In genomic region chr5:60822285-60822556, GRCh38 we compare ENCODE assay signal across 27 cellular contexts. TPM values are rescaled to one million over a fixed set of nuclear protein-coding genes. Genes with fewer than 3 reads are reported as not detected.
DNase-seq lines count a peak whose midpoint lies in the region; ATAC-seq, FAIRE-seq and TF ChIP-seq lines count a peak whose summit lies in the region.
"Had no signal": no experiment of that assay in that cellular context is flagged by ENCODE, and none has a peak within 500 bp of the region (broad histone marks: within the 10 kb centered on the region; RNA-seq: fewer than 3 reads in every experiment).

No MANE protein-coding gene starts in this region.

- 0% methylated on average over 2 of the region's 2 CpGs for WGBS in GM12878 (ENCODE audit: insufficient coverage, insufficient replicate concordance, low lambda C conversion rate, missing lambda C conversion rate)

- H3K4me1 ChIP-seq in GM12878 (ENCODE audit: control insufficient read depth, insufficient read depth, low read length), result peaks cover 46% of the 10 kb centered on the region
- H3K4me1 ChIP-seq: lower lobe of right lung, SJCRH30, stomach had no signal

- TF ChIP-seq POLR2A in GM12878 (IDR thresholded peaks at IDR 0.05; ENCODE audit: low read depth, low read length), result no peak

- RAD21 ChIA-PET in GM12878 (lab: Charles Lee; ENCODE audit: unreplicated experiment), result no interaction called here

- peak overlapping the region; percentile 46; the same call in 1 of the 2 replicates for H3K4me2 ChIP-seq in GM12878 (ENCODE audit: control insufficient read depth, insufficient read depth)

- DNase-seq in GM12878 (ENCODE audit: low read depth, low spot score), result peak; percentile 20
- DNase-seq in NCI-H2196 treated with DMSO at 0.1 percent for 48 hours (lab: John Stamatoyannopoulos, UW; ENCODE audit: unreplicated experiment), result no peak
- no peak for DNase-seq in activated T-cell treated with anti-CD3 and anti-CD28 coated beads, Interleukin-2, amount 50 U/mL, for 4 hours
- no peak for DNase-seq in NCI-H774 (lab: John Stamatoyannopoulos, UW)
- no peak for DNase-seq in NCI-H2196 (lab: John Stamatoyannopoulos, UW; ENCODE audit: unreplicated experiment)
- DNase-seq: activated CD4-positive, alpha-beta memory T cell treated with anti-CD3 and anti-CD28 coated beads, Interleukin-2, amount 10 ng/mL, durations not matched to agents 7 days and 5 days; activated naive CD8-positive, alpha-beta T cell treated with anti-CD3 and anti-CD28 coated beads, Interleukin-2, amount 10 ng/mL, durations not matched to agents 7 days and 5 days; activated T-cell treated with anti-CD3 and anti-CD28 coated beads, Interleukin-2, amount 50 U/mL, for 24 hours; brain microvascular endothelial cell; CD8-positive, alpha-beta memory T cell; cortex of kidney; DMS79 treated with DMSO at 0.1 percent for 48 hours; lower lobe of right lung; NCI-H1092; NCI-H2081 treated with DMSO at 0.1 percent for 48 hours; NCI-H748 treated with DMSO at 0.1 percent for 48 hours; ovary; PC-3; SJCRH30; stomach; WERI-Rb-1 had no signal

- H3K27me3 Mint-ChIP-seq in activated T-cell treated with anti-CD3 and anti-CD28 coated beads, Interleukin-2, amount 50 U/mL, for 4 hours (ENCODE audit: low read depth), result peaks cover 1% of the 10 kb centered on the region
- H3K27me3 Mint-ChIP-seq: activated CD4-positive, alpha-beta memory T cell treated with anti-CD3 and anti-CD28 coated beads, Interleukin-2, amount 10 ng/mL, durations not matched to agents 7 days and 5 days; activated T-cell treated with anti-CD3 and anti-CD28 coated beads, Interleukin-2, amount 50 U/mL, for 24 hours had no signal

- TF ChIP-seq RAD21 in GM12878 (IDR thresholded peaks at IDR 0.05; ENCODE audit: insufficient read depth, low read depth, low read length), result no peak

- ATAC-seq in GM18867 (IDR thresholded peaks at IDR 0.05; ENCODE audit: unreplicated experiment) (peak; percentile 70), GM21515 (IDR thresholded peaks at IDR 0.05; ENCODE audit: unreplicated experiment) (peak; percentile 38), HG03039 (IDR thresholded peaks at IDR 0.05; ENCODE audit: unreplicated experiment) (peak; percentile 52), GM12878 (peak; percentile 58)
- no peak for ATAC-seq in activated T-cell treated with anti-CD3 and anti-CD28 coated beads, Interleukin-2, amount 50 U/mL, for 4 hours
- ATAC-seq: lower lobe of right lung, PC-3, sciatic nerve had no signal

- H3K9me3 ChIP-seq in GM12878 (replicated peaks; ENCODE audit: control insufficient read depth, insufficient read depth, low read length), result peaks cover 5% of the 10 kb centered on the region; the same call in 2 of the 3 replicates
- H3K9me3 ChIP-seq: lower lobe of right lung, ovary, SJCRH30, stomach had no signal

- CTCF ChIA-PET in GM12878 (lab: Yijun Ruan, JAX), result interaction anchor here (0.8 to 1.4 kb wide), 2 partner anchors 9 to 123 kb away, joined by 3 read pairs; partner anchors contain the start of gene DEPDC1B

- H3K4me3 ChIP-seq in GM12878, result no peak overlapping the region
- H3K4me3 ChIP-seq: lower lobe of right lung, ovary, SJCRH30, stomach had no signal

- SMC1A ChIA-PET in GM12878 (lab: Charles Lee; ENCODE audit: uncharacterized antibody, unreplicated experiment), result no interaction called here

- no peaks in the 10 kb centered on the region for H3K9me3 Mint-ChIP-seq in activated T-cell treated with anti-CD3 and anti-CD28 coated beads, Interleukin-2, amount 50 U/mL, for 4 hours
- H3K9me3 Mint-ChIP-seq: activated T-cell treated with anti-CD3 and anti-CD28 coated beads, Interleukin-2, amount 50 U/mL, for 24 hours; CD8-positive, alpha-beta memory T cell; T-helper 1 cell treated with Interleukin-12 subunit alpha and Interleukin-12 subunit beta and Interleukin-4 antibody, amounts not matched to agents 30 μg/mL and 1 μg/mL, for 36 hours had no signal

- no peak overlapping the region for H3K4me3 Mint-ChIP-seq in activated T-cell treated with anti-CD3 and anti-CD28 coated beads, Interleukin-2, amount 50 U/mL, for 4 hours
- H3K4me3 Mint-ChIP-seq: activated CD4-positive, alpha-beta memory T cell treated with anti-CD3 and anti-CD28 coated beads, Interleukin-2, amount 10 ng/mL, durations not matched to agents 7 days and 5 days; activated naive CD8-positive, alpha-beta T cell treated with anti-CD3 and anti-CD28 coated beads, Interleukin-2, amount 10 ng/mL, durations not matched to agents 7 days and 5 days; activated T-cell treated with anti-CD3 and anti-CD28 coated beads, Interleukin-2, amount 50 U/mL, for 24 hours; CD8-positive, alpha-beta memory T cell; T-helper 1 cell treated with Interleukin-12 subunit alpha and Interleukin-12 subunit beta and Interleukin-4 antibody, amounts not matched to agents 30 μg/mL and 1 μg/mL, for 36 hours had no signal

- H2AFZ ChIP-seq in GM12878 (ENCODE audit: control insufficient read depth, low read depth, low read length), result no peak overlapping the region

- in situ Hi-C loops in GM12878 (cut with MboI), result no loop called here

- TF ChIP-seq CTCF in GM12878 (IDR thresholded peaks at IDR 0.05 in 2 of 3, conservative IDR thresholded peaks at IDR 0.05 in 1 of 3; ENCODE audit: control insufficient read depth in 2 of 3, extremely low read depth in 1 of 3, insufficient read depth in 1 of 3, low read depth in 3 of 3, low read length in 3 of 3), result no peak

- no peaks in the 10 kb centered on the region for H3K4me1 Mint-ChIP-seq in activated T-cell treated with anti-CD3 and anti-CD28 coated beads, Interleukin-2, amount 50 U/mL, for 4 hours (ENCODE audit: low read depth)
- H3K4me1 Mint-ChIP-seq: activated naive CD8-positive, alpha-beta T cell treated with anti-CD3 and anti-CD28 coated beads, Interleukin-2, amount 10 ng/mL, durations not matched to agents 7 days and 5 days; CD8-positive, alpha-beta memory T cell had no signal

- H3K27ac ChIP-seq in GM12878 (ENCODE audit: control insufficient read depth, insufficient read depth), result no peak overlapping the region
- H3K27ac ChIP-seq: brain microvascular endothelial cell, lower lobe of right lung, ovary, SJCRH30, stomach, WERI-Rb-1 had no signal

- no peaks in the 10 kb centered on the region for H3K36me3 Mint-ChIP-seq in activated T-cell treated with anti-CD3 and anti-CD28 coated beads, Interleukin-2, amount 50 U/mL, for 4 hours (ENCODE audit: insufficient read depth)
- H3K36me3 Mint-ChIP-seq: activated naive CD8-positive, alpha-beta T cell treated with anti-CD3 and anti-CD28 coated beads, Interleukin-2, amount 10 ng/mL, durations not matched to agents 7 days and 5 days; CD8-positive, alpha-beta memory T cell had no signal

- intact Hi-C loops in GM12878 (cut with micrococcal nuclease; ENCODE audit: unreplicated experiment), result loop anchor here (5.0 kb wide), 1 partner anchor 125 kb away; no protein-coding TSS in a partner anchor

- no peaks in the 10 kb centered on the region for H3K36me3 ChIP-seq in GM12878 (ENCODE audit: control insufficient read depth in 2 of 2, insufficient read depth in 2 of 2, low read length in 1 of 2)
- H3K36me3 ChIP-seq: brain microvascular endothelial cell, lower lobe of right lung, ovary, SJCRH30, stomach, WERI-Rb-1 had no signal

- no peak for TF ChIP-seq EP300 in GM12878 (IDR thresholded peaks at IDR 0.05; ENCODE audit: borderline replicate concordance in 1 of 2, control insufficient read depth in 1 of 2, low read depth in 2 of 2, low read length in 2 of 2)

- no peaks in the 10 kb centered on the region for H3K27me3 ChIP-seq in GM12878 (replicated peaks in 1 of 2; ENCODE audit: control insufficient read depth in 2 of 2, insufficient read depth in 2 of 2, low read length in 1 of 2)
- H3K27me3 ChIP-seq: brain microvascular endothelial cell, ovary, SJCRH30, stomach had no signal

- H3K9ac ChIP-seq in GM12878 (ENCODE audit: control insufficient read depth, insufficient read depth, low read length), result no peak overlapping the region

- FAIRE-seq in GM12878 (lab: Jason Lieb, UNC), result peak; percentile 47
- FAIRE-seq: islet of Langerhans had no signal

- no TSS peak for BruUV-seq in GM12878 (replicated peaks; lab: Mats Ljungman, UMichigan)

- no peaks in the 10 kb centered on the region for H4K20me1 ChIP-seq in GM12878 (ENCODE audit: control insufficient read depth, insufficient read depth)

- POLR2A ChIA-PET in GM12878 (lab: Charles Lee), result no interaction called here

- no peaks in the 10 kb centered on the region for H3K79me2 ChIP-seq in GM12878 (ENCODE audit: control insufficient read depth, insufficient read depth, low read length)

TF ChIP-seq in GM12878, 131 proteins besides CTCF, POLR2A, EP300 and RAD21 (continues in another document):
- TF ChIP-seq BCL11A (IDR thresholded peaks at IDR 0.05; ENCODE audit: low read depth, low read length) (0 out of 2 replicates have a peak, but pooled peaks have one; percentile 16), MTA2 (IDR thresholded peaks at IDR 0.05; ENCODE audit: low read depth) (no peak), YBX1 (IDR thresholded peaks at IDR 0.05) (no peak)

RNA-seq across cellular contexts. Expression of gene ELOVL7, which starts 21.8 kb away (rescaled TPM):
- 1.3 and 2.9 TPM in 2 replicates for total RNA-seq in GM12878 (2013; cell fraction: nucleolus; rRNA removed)
- total RNA-seq in GM12878 (2014; rRNA removed) (0.68 and 1.3 TPM in 2 replicates), GM12878 (2014; rRNA removed; fragmentation: Illumina TruSeq; extraction: Trizol) (0.97 and 1.1 TPM in 2 replicates), GM12878 (2021) (0.95 and 1.1 TPM in 2 replicates)
- polyA plus RNA-seq in GM12878 (2011; ENCODE audit: low read depth), result 0.52 TPM
- polyA plus RNA-seq in GM12878 (2011; rRNA removed) (0.27 and 1.0 TPM in 2 replicates), GM12878 (2014; fragmentation: Illumina TruSeq; extraction: Trizol) (0.78 and 0.90 TPM in 2 replicates), GM12878 (2014; fragmentation: Nextera tagmentation; extraction: Ambion mirVana) (under 1 TPM; 0.26 to 0.27 TPM), GM12878 (2014; rRNA removed) (0.44 and 1.1 TPM in 2 replicates), GM12878 (2016; fragmentation: Nextera tagmentation; extraction: Ambion mirVana) (1 to 10 TPM; 1.1 to 1.2 TPM)
- 0.13 and 0.18 TPM in 2 replicates for polyA plus RNA-seq in GM12878 (2011; cell fraction: cytosol; rRNA removed)
- polyA plus RNA-seq in GM12878 (2011; cell fraction: nucleus; rRNA removed), result 1.1 and 1.2 TPM in 2 replicates
- 0.24 and 0.31 TPM in 2 replicates for polyA plus RNA-seq in GM12878 (2012)
- polyA minus RNA-seq in GM12878 (2011; rRNA and poly(A)+ RNA removed), result 0.21 and 0.73 TPM in 2 replicates
- not detected in 2 replicates for polyA minus RNA-seq in GM12878 (2011; cell fraction: cytosol; rRNA and poly(A)+ RNA removed)
- polyA minus RNA-seq in GM12878 (2011; cell fraction: nucleus; rRNA and poly(A)+ RNA removed), result 0.12 and 0.19 TPM in 2 replicates
- total RNA-seq in activated T-cell treated with anti-CD3 and anti-CD28 coated beads, Interleukin-2, amount 50 U/mL, for 4 hours, result under 1 TPM; 0.05 to 0.24 (median 0.18) TPM
- polyA plus RNA-seq: CD8-positive, alpha-beta memory T cell had no signal

Comparison
In these comparisons a context has a peak if more than half of its experiments do, and no peak if none do; other contexts are left out.
1. ATAC-seq: peak in GM18867 (single experiment), GM21515 (single experiment), HG03039 (single experiment) and GM12878 (single experiment); none in activated T-cell treated with anti-CD3 and anti-CD28 coated beads, Interleukin-2, amount 50 U/mL, for 4 hours (0 of 2).